Comparison of ENCODE assay signal across 1 cellular context in the genomic region with DNA sequence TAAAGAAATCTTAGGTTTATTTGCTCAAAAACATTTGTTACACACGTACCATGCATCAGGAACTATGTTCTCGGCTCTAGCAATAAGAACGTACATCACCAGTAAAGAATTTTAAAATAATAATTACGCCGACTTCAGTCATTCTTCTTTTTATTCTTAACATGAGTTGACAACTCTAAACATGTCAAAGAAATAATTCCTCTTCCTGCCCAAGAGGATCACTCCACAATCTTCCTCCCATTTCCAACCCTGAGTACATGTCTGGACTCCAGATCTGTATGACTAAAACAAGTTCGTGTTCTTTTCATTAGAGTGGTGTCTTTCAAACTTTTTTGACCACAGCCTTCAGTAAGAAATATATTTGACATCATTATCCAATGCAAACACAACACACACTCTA.
TF ChIP-seq lines count a peak whose summit lies in the region.

No MANE protein-coding gene starts in this region.

TF ChIP-seq in SK-N-SH treated with all-trans-retinoic acid at 6 μM for 48 hours, 23 proteins besides CTCF, POLR2A, EP300 and RAD21 (continued from another document):
- TF ChIP-seq, protein P1, sequence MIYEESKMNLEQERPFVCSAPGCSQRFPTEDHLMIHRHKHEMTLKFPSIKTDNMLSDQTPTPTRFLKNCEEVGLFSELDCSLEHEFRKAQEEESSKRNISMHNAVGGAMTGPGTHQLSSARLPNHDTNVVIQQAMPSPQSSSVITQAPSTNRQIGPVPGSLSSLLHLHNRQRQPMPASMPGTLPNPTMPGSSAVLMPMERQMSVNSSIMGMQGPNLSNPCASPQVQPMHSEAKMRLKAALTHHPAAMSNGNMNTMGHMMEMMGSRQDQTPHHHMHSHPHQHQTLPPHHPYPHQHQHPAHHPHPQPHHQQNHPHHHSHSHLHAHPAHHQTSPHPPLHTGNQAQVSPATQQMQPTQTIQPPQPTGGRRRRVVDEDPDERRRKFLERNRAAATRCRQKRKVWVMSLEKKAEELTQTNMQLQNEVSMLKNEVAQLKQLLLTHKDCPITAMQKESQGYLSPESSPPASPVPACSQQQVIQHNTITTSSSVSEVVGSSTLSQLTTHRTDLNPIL (CRISPR knock-in tag; IDR thresholded peaks at IDR 0.05; ENCODE audit: low read depth): no peak
- TF ChIP-seq SNAI2 (CRISPR knock-in tag; IDR thresholded peaks at IDR 0.05): no peak
- TF ChIP-seq, protein P2, sequence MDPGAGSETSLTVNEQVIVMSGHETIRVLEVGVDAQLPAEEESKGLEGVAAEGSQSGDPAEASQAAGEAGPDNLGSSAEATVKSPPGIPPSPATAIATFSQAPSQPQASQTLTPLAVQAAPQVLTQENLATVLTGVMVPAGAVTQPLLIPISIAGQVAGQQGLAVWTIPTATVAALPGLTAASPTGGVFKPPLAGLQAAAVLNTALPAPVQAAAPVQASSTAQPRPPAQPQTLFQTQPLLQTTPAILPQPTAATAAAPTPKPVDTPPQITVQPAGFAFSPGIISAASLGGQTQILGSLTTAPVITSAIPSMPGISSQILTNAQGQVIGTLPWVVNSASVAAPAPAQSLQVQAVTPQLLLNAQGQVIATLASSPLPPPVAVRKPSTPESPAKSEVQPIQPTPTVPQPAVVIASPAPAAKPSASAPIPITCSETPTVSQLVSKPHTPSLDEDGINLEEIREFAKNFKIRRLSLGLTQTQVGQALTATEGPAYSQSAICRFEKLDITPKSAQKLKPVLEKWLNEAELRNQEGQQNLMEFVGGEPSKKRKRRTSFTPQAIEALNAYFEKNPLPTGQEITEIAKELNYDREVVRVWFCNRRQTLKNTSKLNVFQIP (CRISPR knock-in tag; IDR thresholded peaks at IDR 0.05; ENCODE audit: borderline replicate concordance, low read depth): no peak
- TF ChIP-seq ISL1 (CRISPR knock-in tag; IDR thresholded peaks at IDR 0.05): no peak
- TF ChIP-seq ESRRG (CRISPR knock-in tag; IDR thresholded peaks at IDR 0.05): no peak
- no peak for TF ChIP-seq RARB (CRISPR knock-in tag; IDR thresholded peaks at IDR 0.05)
